Comparison of ENCODE assay signal across 24 cellular contexts in the genomic region with DNA sequence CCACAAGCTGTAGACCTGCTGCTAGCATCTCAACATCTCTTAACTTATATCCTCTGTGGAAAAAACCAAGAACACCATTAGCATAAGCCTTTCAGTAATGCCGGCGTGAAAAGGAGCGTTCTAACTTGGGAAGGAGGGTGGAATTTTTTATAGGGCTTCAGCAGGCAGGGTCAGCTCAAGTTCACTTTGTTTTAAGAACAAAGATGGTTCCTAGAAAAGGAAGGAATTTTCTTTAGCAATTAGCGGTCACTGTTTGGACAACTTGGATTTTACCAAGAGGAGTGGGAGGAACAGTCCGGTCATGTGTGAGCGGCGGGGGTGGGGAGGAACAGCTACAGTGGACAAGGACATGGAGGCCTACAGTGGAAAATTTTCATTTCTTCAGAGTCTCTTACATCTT. TPM values are rescaled to one million over a fixed set of nuclear protein-coding genes. Genes with fewer than 3 reads are reported as not detected.
DNase-seq lines count a peak whose midpoint lies in the region; ATAC-seq and TF ChIP-seq lines count a peak whose summit lies in the region.
"Had no signal": no experiment of that assay in that cellular context is flagged by ENCODE, and none has a peak within 500 bp of the region (broad histone marks: within the 10 kb centered on the region; RNA-seq: fewer than 3 reads in every experiment).

No MANE protein-coding gene starts in this region.

- no peak overlapping the region for H2BK12ac ChIP-seq in H9 (ENCODE audit: insufficient read length, low read depth, low read length)

- H3K79me1 ChIP-seq in H9 (ENCODE audit: insufficient read depth, low read depth, low read length, poor library complexity, severe bottlenecking) (no peaks in the 10 kb centered on the region), mesendoderm (ENCODE audit: low read length) (no peaks in the 10 kb centered on the region)

- no peaks in the 10 kb centered on the region for H3K9me3 ChIP-seq in H9 (ENCODE audit: control insufficient read depth, low read depth, low read length)
- H3K9me3 ChIP-seq: ovary, testis had no signal

- no peaks in the 10 kb centered on the region for H3K23me2 ChIP-seq in H9 (ENCODE audit: insufficient read length, low read depth, low read length, poor library complexity, severe bottlenecking)

- H3K23ac ChIP-seq in H9 (ENCODE audit: insufficient read length, low read depth, low read length) (no peak overlapping the region), mesendoderm (ENCODE audit: low read length) (no peak overlapping the region)

- no peak overlapping the region for H4K91ac ChIP-seq in H9 (ENCODE audit: insufficient read length, low read depth, low read length)

- H3K4ac ChIP-seq in H9 (ENCODE audit: low read depth, low read length) (no peak overlapping the region), mesendoderm (ENCODE audit: low read depth, low read length) (no peak overlapping the region)

- H3K79me2 ChIP-seq in H9 (ENCODE audit: insufficient read depth, low read length): no peaks in the 10 kb centered on the region
- H3K79me2 ChIP-seq in mesendoderm (ENCODE audit: control insufficient read depth, insufficient read depth, low read length): no peaks in the 10 kb centered on the region

- H2AFZ ChIP-seq in H9 (ENCODE audit: low read length): peak overlapping the region; percentile 77

- no peak overlapping the region for H3K14ac ChIP-seq in H9 (ENCODE audit: insufficient read depth, low read length)

- H2BK20ac ChIP-seq in H9 (ENCODE audit: low read depth, low read length, poor library complexity, severe bottlenecking): no peak overlapping the region

- H2AK5ac ChIP-seq in H9 (ENCODE audit: insufficient read length, low read length) (no peak overlapping the region), mesendoderm (ENCODE audit: low read length) (no peak overlapping the region)

- ATAC-seq in left lobe of liver: no peak
- ATAC-seq: activated CD8-positive, alpha-beta T cell treated with anti-CD3 and anti-CD28 coated beads for 36 hours; left colon; stimulated activated memory B cell treated with anti-CD40 and anti-IgM and Interleukin-4, amounts not matched to agents 10 μg/mL and 1 μg/mL and 100 μg/mL, for 72 hours had no signal

- H3K27me3 ChIP-seq in H9 (ENCODE audit: insufficient read depth, low read length) (no peaks in the 10 kb centered on the region), mesendoderm (ENCODE audit: insufficient read depth, low read length, poor library complexity) (no peaks in the 10 kb centered on the region)
- H3K27me3 ChIP-seq: ovary, testis had no signal

- H3K4me1 ChIP-seq in H9 (ENCODE audit: insufficient read depth, low read length): 0 out of 2 replicates have a peak, but pooled peaks cover 2% of the 10 kb centered on the region
- peaks cover 3% of the 10 kb centered on the region for H3K4me1 ChIP-seq in mesendoderm (ENCODE audit: control insufficient read depth, low read depth, low read length)
- H3K4me1 ChIP-seq: testis had no signal

- H3K4me3 ChIP-seq in choroid plexus epithelial cell (ENCODE audit: low read depth, low read length) (no peak overlapping the region), mesendoderm (ENCODE audit: low read length) (no peak overlapping the region), retinal pigment epithelial cell (ENCODE audit: low read length) (no peak overlapping the region)
- H3K4me3 ChIP-seq: ovary, testis had no signal

- H3K27me3 Mint-ChIP-seq in H9 (ENCODE audit: low read depth): no peaks in the 10 kb centered on the region

- H2BK5ac ChIP-seq in H9 (ENCODE audit: insufficient read length, low read length): no peak overlapping the region
- H2BK5ac ChIP-seq in mesendoderm (ENCODE audit: low read length): no peak overlapping the region

- WGBS in H9 (ENCODE audit: extremely low coverage, insufficient read length, low lambda C conversion rate): no CpG with 5 or more reads among the region's 7 CpGs
- WGBS in mesendoderm (ENCODE audit: extremely low coverage, insufficient coverage, low lambda C conversion rate): no CpG with 5 or more reads among the region's 7 CpGs

- H3K36me3 Mint-ChIP-seq in H9 (ENCODE audit: insufficient read depth in 1 of 3, low read depth in 3 of 3): no peaks in the 10 kb centered on the region
- H3K36me3 Mint-ChIP-seq: CD4-positive, alpha-beta memory T cell; stimulated activated memory B cell treated with anti-CD40 and anti-IgM and Interleukin-4, amounts not matched to agents 10 μg/mL and 1 μg/mL and 100 μg/mL, for 72 hours had no signal

- H3K18ac ChIP-seq in H9 (ENCODE audit: insufficient read length, low read depth, low read length) (no peak overlapping the region), mesendoderm (ENCODE audit: low read length) (no peak overlapping the region)

- no peak overlapping the region for H4K5ac ChIP-seq in H9 (ENCODE audit: insufficient read length, low read depth, low read length)
- H4K5ac ChIP-seq in mesendoderm (ENCODE audit: low read length): no peak overlapping the region

- no peak for TF ChIP-seq CTCF in H9 (conservative IDR thresholded peaks at IDR 0.05)
- no peak for TF ChIP-seq CTCF in choroid plexus epithelial cell (conservative IDR thresholded peaks at IDR 0.05; ENCODE audit: low read depth, low read length)
- no peak for TF ChIP-seq CTCF in retinal pigment epithelial cell (conservative IDR thresholded peaks at IDR 0.05; ENCODE audit: low read depth, low read length)

- H4K8ac ChIP-seq in H9 (replicated peaks; ENCODE audit: insufficient read length, low read depth, low read length) (no peak overlapping the region), mesendoderm (ENCODE audit: low read depth, low read length) (no peak overlapping the region)

- H3K4me2 ChIP-seq in H9 (ENCODE audit: insufficient read depth, insufficient read length, low read length): no peak overlapping the region
- H3K4me2 ChIP-seq in mesendoderm (ENCODE audit: low read length): no peak overlapping the region

- no peak overlapping the region for H2BK15ac ChIP-seq in H9 (ENCODE audit: low read depth, low read length)
- H2BK15ac ChIP-seq in mesendoderm (replicated peaks; ENCODE audit: low read depth): no peak overlapping the region

- H3K27ac ChIP-seq in H9 (ENCODE audit: insufficient read length, low read depth, low read length) (no peak overlapping the region), mesendoderm (ENCODE audit: low read depth, low read length) (no peak overlapping the region)
- H3K27ac ChIP-seq: ovary, testis had no signal

- H3K4me3 Mint-ChIP-seq in H9: no peak overlapping the region
- H3K4me3 Mint-ChIP-seq: activated CD8-positive, alpha-beta T cell treated with anti-CD3 and anti-CD28 coated beads for 36 hours; CD4-positive, alpha-beta memory T cell; stimulated activated memory B cell treated with anti-CD40 and anti-IgM and Interleukin-4, amounts not matched to agents 10 μg/mL and 1 μg/mL and 100 μg/mL, for 72 hours had no signal

- H3K4me1 Mint-ChIP-seq in H9: peaks cover 15 to 16% of the 10 kb centered on the region in 2 experiments
- H3K4me1 Mint-ChIP-seq: CD4-positive, alpha-beta memory T cell had no signal

- H4K20me1 ChIP-seq in H9 (ENCODE audit: control insufficient read depth, insufficient read depth, insufficient read length): no peaks in the 10 kb centered on the region

- H3T11ph ChIP-seq in H9 (ENCODE audit: low read length): no peak overlapping the region

- no peak overlapping the region for H2BK120ac ChIP-seq in H9 (ENCODE audit: low read depth, low read length, poor library complexity, severe bottlenecking)
- no peak overlapping the region for H2BK120ac ChIP-seq in mesendoderm (ENCODE audit: low read depth, low read length)

- DNase-seq in H9: no peak
- DNase-seq in choroid plexus epithelial cell (ENCODE audit: low read depth): peak; percentile 24
- DNase-seq in mesendoderm: peak; percentile 56
- peak; percentile 74 for DNase-seq in retinal pigment epithelial cell (ENCODE audit: low read depth)
- DNase-seq in NCI-H69 (lab: John Stamatoyannopoulos, UW): no peak
- no peak for DNase-seq in NOMO-1 (lab: John Stamatoyannopoulos, UW; ENCODE audit: unreplicated experiment in 2 of 2)
- DNase-seq in left lobe of liver (ENCODE audit: low spot score): no peak
- DNase-seq: activated CD8-positive, alpha-beta T cell treated with anti-CD3 and anti-CD28 coated beads for 36 hours; activated gamma-delta T cell treated with Interleukin-2 at 50 U/mL for 16 hours; amniotic stem cell; CD4-positive, alpha-beta memory T cell; central memory CD4-positive, alpha-beta T cell; GOT3; Kasumi-1; left colon; NCI-H1092 treated with DMSO at 0.1 percent for 48 hours; NCI-H2081 treated with DMSO at 0.1 percent for 48 hours; NCI-H446 treated with DMSO at 0.1 percent for 48 hours; NK-92 treated with Interleukin-12 subunit alpha and Interleukin-12 subunit beta, amount 100 ng/mL, for 24 hours; ovary; stimulated activated CD4-positive, alpha-beta T cell treated with anti-CD3 and anti-CD28 coated beads, Interleukin-1b, Interleukin-23, amount 100 ng/mL, for 48 hours; T-helper 9 cell; testis had no signal

- H3K9me3 Mint-ChIP-seq in H9: no peaks in the 10 kb centered on the region
- H3K9me3 Mint-ChIP-seq: activated CD8-positive, alpha-beta T cell treated with anti-CD3 and anti-CD28 coated beads for 36 hours; CD4-positive, alpha-beta memory T cell; stimulated activated memory B cell treated with anti-CD40 and anti-IgM and Interleukin-4, amounts not matched to agents 10 μg/mL and 1 μg/mL and 100 μg/mL, for 72 hours had no signal

- H3K56ac ChIP-seq in H9 (ENCODE audit: insufficient read length, low read depth, low read length): no peak overlapping the region
- no peak overlapping the region for H3K56ac ChIP-seq in mesendoderm (ENCODE audit: low read length)

- H3K9ac ChIP-seq in H9 (ENCODE audit: extremely low read depth, insufficient read length, low read length): no peak overlapping the region
- H3K9ac ChIP-seq in mesendoderm (ENCODE audit: low read length): no peak overlapping the region

- H3K36me3 ChIP-seq in mesendoderm (ENCODE audit: control insufficient read depth, insufficient read depth, low read length): no peaks in the 10 kb centered on the region
- H3K36me3 ChIP-seq: ovary had no signal

- H3K27ac Mint-ChIP-seq in H9: peak overlapping the region in 2 of 3 experiments; percentile 14 to 60; a peak in 5 of 7 replicates
- H3K27ac Mint-ChIP-seq: activated CD8-positive, alpha-beta T cell treated with anti-CD3 and anti-CD28 coated beads for 36 hours; CD4-positive, alpha-beta memory T cell; stimulated activated memory B cell treated with anti-CD40 and anti-IgM and Interleukin-4, amounts not matched to agents 10 μg/mL and 1 μg/mL and 100 μg/mL, for 72 hours had no signal

RNA-seq across cellular contexts. Expression of a gene that starts 35.9 kb away (rescaled TPM):
- total RNA-seq in H9 (2021) (6.6 and 6.9 TPM in 2 replicates), left lobe of liver (5.0 TPM)
- 4.1 TPM for polyA plus RNA-seq in mesendoderm (2013, experiment 1 of 2)
- 4.1 TPM for polyA plus RNA-seq in mesendoderm (2013, experiment 2 of 2)

Comparison
In these comparisons a context has a peak if more than half of its experiments do, and no peak if none do; other contexts are left out.
1. DNase-seq: peak in choroid plexus epithelial cell (single experiment), mesendoderm (single experiment) and retinal pigment epithelial cell (single experiment); none in H9 (single experiment), NCI-H69 (single experiment), NOMO-1 (0 of 2) and left lobe of liver (single experiment).